Comparison of ENCODE assay signal across 22 cellular contexts in genomic region chr3:111045564-111045963, GRCh38. TPM values are rescaled to one million over a fixed set of nuclear protein-coding genes. Genes with fewer than 3 reads are reported as not detected.
A peak's percentile ranks its signal among the peaks of the same experiment; 100 is the strongest.
DNase-seq lines count a peak whose midpoint lies in the region; ATAC-seq lines count a peak whose summit lies in the region.
"Had no signal": no experiment of that assay in that cellular context is flagged by ENCODE, and none has a peak within 500 bp of the region (broad histone marks: within the 10 kb centered on the region; RNA-seq: fewer than 3 reads in every experiment).

No MANE protein-coding gene starts in this region.

- H3K79me1 ChIP-seq in mesenchymal stem cell (replicated peaks; ENCODE audit: low read length, poor library complexity, severe bottlenecking), result no peaks in the 10 kb centered on the region

- no peaks in the 10 kb centered on the region for H3K36me3 ChIP-seq in mesenchymal stem cell (ENCODE audit: control insufficient read depth in 1 of 2, insufficient read depth in 2 of 2, low read depth in 1 of 2, low read length in 2 of 2)
- H3K36me3 ChIP-seq: BLaER1 treated with 17β-estradiol and CSF1 and Interleukin-3, amounts not matched to agents 10 nM and 100 nM; esophagus squamous epithelium; lower lobe of right lung; transverse colon had no signal

- no peak overlapping the region for H4K8ac ChIP-seq in mesenchymal stem cell (ENCODE audit: low read length)

- H4K91ac ChIP-seq in mesenchymal stem cell (ENCODE audit: low read length), result no peak overlapping the region

- no peak overlapping the region for H3K4me3 Mint-ChIP-seq in stimulated activated naive CD8-positive, alpha-beta T cell treated with anti-CD3 and anti-CD28 coated beads, Interleukin-15, amount 100 ng/mL, for 72 hours
- H3K4me3 Mint-ChIP-seq: activated CD4-positive, alpha-beta T cell treated with anti-CD3 and anti-CD28 coated beads, Interleukin-2, amount 10 ng/mL, durations not matched to agents 7 days and 5 days; brain; stimulated activated naive CD8-positive, alpha-beta T cell treated with anti-CD3 and anti-CD28 coated beads, Interleukin-15, Interleukin-2, amounts not matched to agents 100 ng/mL and 50 ng/mL, for 24 hours had no signal

- H2BK120ac ChIP-seq in mesenchymal stem cell (ENCODE audit: low read depth, low read length), result no peak overlapping the region

- no peaks in the 10 kb centered on the region for H3K4me1 Mint-ChIP-seq in stimulated activated naive CD8-positive, alpha-beta T cell treated with anti-CD3 and anti-CD28 coated beads, Interleukin-15, amount 100 ng/mL, for 72 hours

- peak; percentile 63 for ATAC-seq in stimulated activated naive CD8-positive, alpha-beta T cell treated with anti-CD3 and anti-CD28 coated beads, Interleukin-15, amount 100 ng/mL, for 72 hours
- no peak for ATAC-seq in stimulated activated naive CD8-positive, alpha-beta T cell treated with anti-CD3 and anti-CD28 coated beads, Interleukin-15, Interleukin-2, amounts not matched to agents 100 U/mL and 50 U/mL, for 24 hours
- ATAC-seq: lower lobe of right lung had no signal

- H3K27ac ChIP-seq in mesenchymal stem cell (ENCODE audit: low read length, poor library complexity, severe bottlenecking), result no peak overlapping the region
- H3K27ac ChIP-seq: BLaER1 treated with 17β-estradiol and CSF1 and Interleukin-3, amounts not matched to agents 10 nM and 100 nM; coronary artery; esophagus squamous epithelium; lower lobe of right lung; PC-9; transverse colon had no signal

- H2BK15ac ChIP-seq in mesenchymal stem cell (ENCODE audit: low read depth, poor library complexity, severe bottlenecking), result no peak overlapping the region

- no peak overlapping the region for H3K23ac ChIP-seq in mesenchymal stem cell (ENCODE audit: low read length in 2 of 2)

- H2AFZ ChIP-seq in mesenchymal stem cell (ENCODE audit: low read depth, low read length), result no peak overlapping the region
- H2AFZ ChIP-seq: PC-9 had no signal

- H3K9me3 ChIP-seq in mesenchymal stem cell (ENCODE audit: control insufficient read depth, low read length), result peaks cover 7% of the 10 kb centered on the region
- H3K9me3 ChIP-seq: esophagus squamous epithelium, lower lobe of right lung, transverse colon had no signal

- no peaks in the 10 kb centered on the region for H3K4me1 ChIP-seq in mesenchymal stem cell (ENCODE audit: control insufficient read depth, insufficient read depth, low read depth, low read length)
- H3K4me1 ChIP-seq: BLaER1 treated with 17β-estradiol and CSF1 and Interleukin-3, amounts not matched to agents 10 nM and 100 nM; esophagus squamous epithelium; lower lobe of right lung; transverse colon had no signal

- no peaks in the 10 kb centered on the region for H3K27me3 ChIP-seq in mesenchymal stem cell (ENCODE audit: control insufficient read depth in 1 of 2, insufficient read depth in 1 of 2, low read length in 2 of 2)
- H3K27me3 ChIP-seq: esophagus squamous epithelium, transverse colon had no signal

- no peak overlapping the region for H2AK5ac ChIP-seq in mesenchymal stem cell (ENCODE audit: low read length, severe bottlenecking)

- no peak overlapping the region for H2BK12ac ChIP-seq in mesenchymal stem cell (ENCODE audit: low read length in 2 of 2)

- H3K27ac Mint-ChIP-seq in stimulated activated naive CD8-positive, alpha-beta T cell treated with anti-CD3 and anti-CD28 coated beads, Interleukin-15, amount 100 ng/mL, for 72 hours, result peak overlapping the region in 1 of 2 donors; percentile 14
- H3K27ac Mint-ChIP-seq: activated CD4-positive, alpha-beta T cell treated with anti-CD3 and anti-CD28 coated beads, Interleukin-2, amount 10 ng/mL, durations not matched to agents 7 days and 5 days; brain; stimulated activated naive CD8-positive, alpha-beta T cell treated with anti-CD3 and anti-CD28 coated beads, Interleukin-15, Interleukin-2, amounts not matched to agents 100 ng/mL and 50 ng/mL, for 24 hours had no signal

- 89% methylated on average over 5 of the region's 6 CpGs for WGBS in mesenchymal stem cell

- no peak overlapping the region for H2BK5ac ChIP-seq in mesenchymal stem cell (ENCODE audit: low read depth, low read length, poor library complexity, severe bottlenecking)

- H3K9ac ChIP-seq in mesenchymal stem cell (ENCODE audit: low read length), result no peak overlapping the region
- H3K9ac ChIP-seq: BLaER1 treated with 17β-estradiol and CSF1 and Interleukin-3, amounts not matched to agents 10 nM and 100 nM had no signal

- H3K14ac ChIP-seq in mesenchymal stem cell (ENCODE audit: low read length in 2 of 2), result no peak overlapping the region

- no peak overlapping the region for H3K18ac ChIP-seq in mesenchymal stem cell (ENCODE audit: low read depth in 1 of 2, low read length in 2 of 2)

- peaks cover 15 to 16% of the 10 kb centered on the region in 2 donors for H3K9me3 Mint-ChIP-seq in stimulated activated naive CD8-positive, alpha-beta T cell treated with anti-CD3 and anti-CD28 coated beads, Interleukin-15, amount 100 ng/mL, for 72 hours
- H3K9me3 Mint-ChIP-seq: stimulated activated naive CD8-positive, alpha-beta T cell treated with anti-CD3 and anti-CD28 coated beads, Interleukin-15, Interleukin-2, amounts not matched to agents 100 ng/mL and 50 ng/mL, for 24 hours had no signal

- H3K4me3 ChIP-seq in mesenchymal stem cell (ENCODE audit: insufficient read depth in 1 of 2, low read depth in 1 of 2, low read length in 2 of 2), result no peak overlapping the region
- H3K4me3 ChIP-seq: BLaER1 treated with 17β-estradiol and CSF1 and Interleukin-3, amounts not matched to agents 10 nM and 100 nM; coronary artery; esophagus squamous epithelium; lower lobe of right lung; PC-9; transverse colon had no signal

- H3K4ac ChIP-seq in mesenchymal stem cell (ENCODE audit: low read depth in 1 of 2, low read length in 2 of 2), result no peak overlapping the region

- no peaks in the 10 kb centered on the region for H3K27me3 Mint-ChIP-seq in stimulated activated naive CD8-positive, alpha-beta T cell treated with anti-CD3 and anti-CD28 coated beads, Interleukin-15, amount 100 ng/mL, for 72 hours
- H3K27me3 Mint-ChIP-seq: activated CD4-positive, alpha-beta T cell treated with anti-CD3 and anti-CD28 coated beads, Interleukin-2, amount 10 ng/mL, durations not matched to agents 7 days and 5 days; brain had no signal

- no peak overlapping the region for H3K4me2 ChIP-seq in mesenchymal stem cell (ENCODE audit: low read length, poor library complexity, severe bottlenecking)
- H3K4me2 ChIP-seq: BLaER1 treated with 17β-estradiol and CSF1 and Interleukin-3, amounts not matched to agents 10 nM and 100 nM; PC-9 had no signal

- no peak for DNase-seq in stimulated activated naive CD8-positive, alpha-beta T cell treated with anti-CD3 and anti-CD28 coated beads, Interleukin-15, amount 100 ng/mL, for 72 hours
- no peak for DNase-seq in stimulated activated naive CD8-positive, alpha-beta T cell treated with anti-CD3 and anti-CD28 coated beads, Interleukin-15, Interleukin-2, amounts not matched to agents 100 U/mL and 50 U/mL, for 24 hours
- DNase-seq in amniotic epithelial cell (ENCODE audit: low read depth) (peak; percentile 55), mesenchymal stem cell (peak; percentile 16), Ammon's horn (ENCODE audit: low spot score) (no peak), NCI-H2107 (lab: John Stamatoyannopoulos, UW) (no peak), NCI-H1694 treated with DMSO at 0.1 percent for 48 hours (lab: John Stamatoyannopoulos, UW) (no peak), pons (ENCODE audit: low spot score) (no peak)
- DNase-seq: activated CD4-positive, alpha-beta T cell treated with anti-CD3 and anti-CD28 coated beads, Interleukin-2, amount 10 ng/mL, durations not matched to agents 7 days and 5 days; esophagus squamous epithelium; lower lobe of right lung; NCI-H1105; NCI-H446 treated with DMSO at 0.1 percent for 48 hours; nucleus accumbens; PC-9; SIG-M5; stimulated activated CD4-positive, alpha-beta T cell treated with anti-CD3 and anti-CD28 coated beads, Interleukin-2, amount 100 ng/mL, for 48 hours; transverse colon had no signal

RNA-seq across cellular contexts. Expression of gene NECTIN3, which starts 26.1 kb away (rescaled TPM):
- polyA plus RNA-seq in mesenchymal stem cell (2013, experiment 1 of 2), result 29.5 TPM
- polyA plus RNA-seq in mesenchymal stem cell (2013, experiment 2 of 2), result 31.6 TPM

Comparison
In these comparisons a context has a peak if more than half of its experiments do, and no peak if none do; other contexts are left out.
1. DNase-seq: peak in amniotic epithelial cell (single experiment) and mesenchymal stem cell (single experiment); none in stimulated activated naive CD8-positive, alpha-beta T cell treated with anti-CD3 and anti-CD28 coated beads, Interleukin-15, amount 100 ng/mL, for 72 hours (0 of 2), stimulated activated naive CD8-positive, alpha-beta T cell treated with anti-CD3 and anti-CD28 coated beads, Interleukin-15, Interleukin-2, amounts not matched to agents 100 U/mL and 50 U/mL, for 24 hours (single experiment), Ammon's horn (single experiment), NCI-H2107 (single experiment), NCI-H1694 treated with DMSO at 0.1 percent for 48 hours (single experiment) and pons (single experiment).